1 cellular context compared by ENCODE assay signal in the genomic region with DNA sequence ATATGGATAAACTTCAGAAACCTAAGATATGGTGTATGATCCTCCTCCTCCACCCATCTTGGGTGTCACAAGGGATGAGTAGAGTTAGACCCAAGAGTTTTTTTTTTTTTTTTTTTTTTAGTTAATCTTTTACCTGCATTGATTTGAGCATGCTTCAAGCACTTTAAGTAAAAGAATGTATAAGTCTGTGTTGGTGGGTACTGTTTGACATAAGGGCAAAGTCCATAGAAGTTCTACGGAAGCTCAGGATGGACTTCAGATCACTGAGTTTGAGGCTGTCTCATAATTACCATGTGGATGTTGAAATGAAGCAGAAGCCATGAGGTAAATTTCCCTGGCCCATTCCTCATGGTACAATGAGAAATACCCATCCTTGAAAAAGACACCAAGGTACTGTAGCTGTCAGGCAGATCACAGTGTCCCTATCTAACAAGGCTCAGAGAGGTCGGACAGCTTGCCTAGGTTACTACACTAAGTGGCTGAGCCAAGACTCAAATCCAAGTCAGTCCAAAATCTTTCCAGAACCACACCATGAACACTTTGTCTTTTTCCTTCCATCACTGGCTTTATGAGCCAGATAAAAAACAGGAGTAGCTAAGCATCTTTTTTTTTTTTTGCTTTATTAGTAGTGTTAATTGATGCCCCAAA.
A peak's percentile ranks its signal among the peaks of the same experiment; 100 is the strongest.
TF ChIP-seq lines count a peak whose summit lies in the region.

No MANE protein-coding gene starts in this region.

TF ChIP-seq in HepG2, 621 proteins besides CTCF, POLR2A, EP300 and RAD21 (continued from another document and continues in another):
- TF ChIP-seq ZBTB21 (CRISPR knock-in tag; IDR thresholded peaks at IDR 0.05) (peak; percentile 26; the same call in 1 of the 2 replicates), ZMYM4 (CRISPR knock-in tag; IDR thresholded peaks at IDR 0.05) (peak; percentile 95), ZNF335 (CRISPR knock-in tag; IDR thresholded peaks at IDR 0.05) (no peak), RFXAP (CRISPR knock-in tag; IDR thresholded peaks at IDR 0.05; ENCODE audit: borderline replicate concordance) (no peak), PAWR (CRISPR knock-in tag; IDR thresholded peaks at IDR 0.05; ENCODE audit: borderline replicate concordance) (no peak), RFX5 (IDR thresholded peaks at IDR 0.05; ENCODE audit: low read depth, low read length) (no peak), ZNF720 (CRISPR knock-in tag; IDR thresholded peaks at IDR 0.05) (no peak), ZNF232 (CRISPR knock-in tag; IDR thresholded peaks at IDR 0.05; ENCODE audit: borderline replicate concordance) (no peak), RXRA (CRISPR knock-in tag; IDR thresholded peaks at IDR 0.05) (no peak), ZNF30 (CRISPR knock-in tag; IDR thresholded peaks at IDR 0.05) (no peak), ZNF138 (CRISPR knock-in tag; IDR thresholded peaks at IDR 0.05; ENCODE audit: low read depth) (no peak), ZNF570 (CRISPR knock-in tag; IDR thresholded peaks at IDR 0.05; ENCODE audit: borderline replicate concordance) (no peak), ARNTL (CRISPR knock-in tag; IDR thresholded peaks at IDR 0.05) (no peak), RFX1 (IDR thresholded peaks at IDR 0.05) (no peak), BHLHE40 (IDR thresholded peaks at IDR 0.05; ENCODE audit: low read length) (no peak), GABPA (IDR thresholded peaks at IDR 0.05; ENCODE audit: low read depth, low read length) (no peak), GABPA (CRISPR knock-in tag; IDR thresholded peaks at IDR 0.05; ENCODE audit: low read depth) (peak; percentile 51; the same call in 1 of the 2 replicates), ZFP36L2 (CRISPR knock-in tag; IDR thresholded peaks at IDR 0.05) (no peak), ZNF549 (CRISPR knock-in tag; IDR thresholded peaks at IDR 0.05) (no peak), FOXM1 (CRISPR knock-in tag; IDR thresholded peaks at IDR 0.05) (no peak), ZNF260 (CRISPR knock-in tag; IDR thresholded peaks at IDR 0.05; ENCODE audit: borderline replicate concordance, low read depth) (no peak), KDM6A (CRISPR knock-in tag; IDR thresholded peaks at IDR 0.05; ENCODE audit: low read depth) (peak; percentile 77), TCF7L2 (IDR thresholded peaks at IDR 0.05; ENCODE audit: low read depth, low read length) (no peak), IRX3 (CRISPR knock-in tag; IDR thresholded peaks at IDR 0.05; ENCODE audit: borderline replicate concordance, low read depth) (0 out of 2 replicates have a peak, but pooled peaks have one; percentile 34), CBX5 (CRISPR knock-in tag; IDR thresholded peaks at IDR 0.05; ENCODE audit: borderline replicate concordance) (no peak), TRIM24 (CRISPR knock-in tag; IDR thresholded peaks at IDR 0.05) (no peak), KLF11 (CRISPR knock-in tag; IDR thresholded peaks at IDR 0.05) (peak; percentile 72; the same call in 1 of the 2 replicates), ATF1 (CRISPR knock-in tag; IDR thresholded peaks at IDR 0.05) (no peak; the same call in 1 of the 2 replicates), GATA4 (IDR thresholded peaks at IDR 0.05; ENCODE audit: borderline replicate concordance, low read depth) (no peak), ZNF383 (CRISPR knock-in tag; IDR thresholded peaks at IDR 0.05; ENCODE audit: borderline replicate concordance) (no peak), ZNF607 (CRISPR knock-in tag; IDR thresholded peaks at IDR 0.05; ENCODE audit: borderline replicate concordance) (no peak), AGO2 (optimal IDR thresholded peaks at IDR 0.05; ENCODE audit: low read depth, low read length) (no peak), ATAD3A (CRISPR knock-in tag; IDR thresholded peaks at IDR 0.05) (no peak), ZNF782 (CRISPR knock-in tag; IDR thresholded peaks at IDR 0.05; ENCODE audit: borderline replicate concordance) (no peak), ZMYM3 (CRISPR knock-in tag; IDR thresholded peaks at IDR 0.05) (peak; percentile 70), ERF (CRISPR knock-in tag; IDR thresholded peaks at IDR 0.05) (peak; percentile 86), ZNF775 (CRISPR knock-in tag; IDR thresholded peaks at IDR 0.05; ENCODE audit: borderline replicate concordance) (no peak), ZNF329 (CRISPR knock-in tag; IDR thresholded peaks at IDR 0.05; ENCODE audit: low read depth) (no peak), ZNF33A (CRISPR knock-in tag; IDR thresholded peaks at IDR 0.05; ENCODE audit: borderline replicate concordance) (no peak), MBD4 (IDR thresholded peaks at IDR 0.05; ENCODE audit: borderline replicate concordance, low read length) (no peak), NPAS2 (CRISPR knock-in tag; IDR thresholded peaks at IDR 0.05; ENCODE audit: borderline replicate concordance) (no peak), SOX13 (IDR thresholded peaks at IDR 0.05) (0 out of 2 replicates have a peak, but pooled peaks have one; percentile 25), SOX13 (CRISPR knock-in tag; conservative IDR thresholded peaks at IDR 0.05 in 1 of 2, IDR thresholded peaks at IDR 0.05 in 1 of 2) (peak in 1 of 2 experiments; percentile 77; a peak in 2 of 4 replicates), NR2F1 (CRISPR knock-in tag; IDR thresholded peaks at IDR 0.05) (0 out of 4 replicates have a peak, but pooled peaks of 1 of the 2 experiments have one; percentile 5)
- TF ChIP-seq, protein P1, sequence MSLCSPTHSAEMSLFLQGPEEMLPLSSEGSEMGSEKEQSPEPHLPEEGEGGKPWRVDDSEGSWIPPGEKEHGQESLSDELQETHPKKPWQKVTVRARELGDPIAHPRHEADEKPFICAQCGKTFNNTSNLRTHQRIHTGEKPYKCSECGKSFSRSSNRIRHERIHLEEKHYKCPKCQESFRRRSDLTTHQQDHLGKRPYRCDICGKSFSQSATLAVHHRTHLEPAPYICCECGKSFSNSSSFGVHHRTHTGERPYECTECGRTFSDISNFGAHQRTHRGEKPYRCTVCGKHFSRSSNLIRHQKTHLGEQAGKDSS (CRISPR knock-in tag; IDR thresholded peaks at IDR 0.05; ENCODE audit: borderline replicate concordance, low read depth) = no peak
- TF ChIP-seq, protein P2, sequence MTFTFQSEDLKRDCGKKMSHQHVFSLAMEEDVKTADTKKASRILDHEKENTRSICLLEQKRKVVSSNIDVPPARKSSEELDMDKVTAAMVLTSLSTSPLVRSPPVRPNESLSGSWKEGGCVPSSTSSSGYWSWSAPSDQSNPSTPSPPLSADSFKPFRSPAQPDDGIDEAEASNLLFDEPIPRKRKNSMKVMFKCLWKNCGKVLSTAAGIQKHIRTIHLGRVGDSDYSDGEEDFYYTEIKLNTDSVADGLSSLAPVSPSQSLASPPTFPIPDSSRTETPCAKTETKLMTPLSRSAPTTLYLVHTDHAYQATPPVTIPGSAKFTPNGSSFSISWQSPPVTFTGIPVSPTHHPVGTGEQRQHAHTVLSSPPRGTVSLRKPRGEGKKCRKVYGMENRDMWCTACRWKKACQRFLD (CRISPR knock-in tag; IDR thresholded peaks at IDR 0.05; ENCODE audit: borderline replicate concordance) = no peak
- TF ChIP-seq, protein P3, sequence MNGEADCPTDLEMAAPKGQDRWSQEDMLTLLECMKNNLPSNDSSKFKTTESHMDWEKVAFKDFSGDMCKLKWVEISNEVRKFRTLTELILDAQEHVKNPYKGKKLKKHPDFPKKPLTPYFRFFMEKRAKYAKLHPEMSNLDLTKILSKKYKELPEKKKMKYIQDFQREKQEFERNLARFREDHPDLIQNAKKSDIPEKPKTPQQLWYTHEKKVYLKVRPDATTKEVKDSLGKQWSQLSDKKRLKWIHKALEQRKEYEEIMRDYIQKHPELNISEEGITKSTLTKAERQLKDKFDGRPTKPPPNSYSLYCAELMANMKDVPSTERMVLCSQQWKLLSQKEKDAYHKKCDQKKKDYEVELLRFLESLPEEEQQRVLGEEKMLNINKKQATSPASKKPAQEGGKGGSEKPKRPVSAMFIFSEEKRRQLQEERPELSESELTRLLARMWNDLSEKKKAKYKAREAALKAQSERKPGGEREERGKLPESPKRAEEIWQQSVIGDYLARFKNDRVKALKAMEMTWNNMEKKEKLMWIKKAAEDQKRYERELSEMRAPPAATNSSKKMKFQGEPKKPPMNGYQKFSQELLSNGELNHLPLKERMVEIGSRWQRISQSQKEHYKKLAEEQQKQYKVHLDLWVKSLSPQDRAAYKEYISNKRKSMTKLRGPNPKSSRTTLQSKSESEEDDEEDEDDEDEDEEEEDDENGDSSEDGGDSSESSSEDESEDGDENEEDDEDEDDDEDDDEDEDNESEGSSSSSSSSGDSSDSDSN (CRISPR knock-in tag; IDR thresholded peaks at IDR 0.05) = no peak
- TF ChIP-seq, protein P4, sequence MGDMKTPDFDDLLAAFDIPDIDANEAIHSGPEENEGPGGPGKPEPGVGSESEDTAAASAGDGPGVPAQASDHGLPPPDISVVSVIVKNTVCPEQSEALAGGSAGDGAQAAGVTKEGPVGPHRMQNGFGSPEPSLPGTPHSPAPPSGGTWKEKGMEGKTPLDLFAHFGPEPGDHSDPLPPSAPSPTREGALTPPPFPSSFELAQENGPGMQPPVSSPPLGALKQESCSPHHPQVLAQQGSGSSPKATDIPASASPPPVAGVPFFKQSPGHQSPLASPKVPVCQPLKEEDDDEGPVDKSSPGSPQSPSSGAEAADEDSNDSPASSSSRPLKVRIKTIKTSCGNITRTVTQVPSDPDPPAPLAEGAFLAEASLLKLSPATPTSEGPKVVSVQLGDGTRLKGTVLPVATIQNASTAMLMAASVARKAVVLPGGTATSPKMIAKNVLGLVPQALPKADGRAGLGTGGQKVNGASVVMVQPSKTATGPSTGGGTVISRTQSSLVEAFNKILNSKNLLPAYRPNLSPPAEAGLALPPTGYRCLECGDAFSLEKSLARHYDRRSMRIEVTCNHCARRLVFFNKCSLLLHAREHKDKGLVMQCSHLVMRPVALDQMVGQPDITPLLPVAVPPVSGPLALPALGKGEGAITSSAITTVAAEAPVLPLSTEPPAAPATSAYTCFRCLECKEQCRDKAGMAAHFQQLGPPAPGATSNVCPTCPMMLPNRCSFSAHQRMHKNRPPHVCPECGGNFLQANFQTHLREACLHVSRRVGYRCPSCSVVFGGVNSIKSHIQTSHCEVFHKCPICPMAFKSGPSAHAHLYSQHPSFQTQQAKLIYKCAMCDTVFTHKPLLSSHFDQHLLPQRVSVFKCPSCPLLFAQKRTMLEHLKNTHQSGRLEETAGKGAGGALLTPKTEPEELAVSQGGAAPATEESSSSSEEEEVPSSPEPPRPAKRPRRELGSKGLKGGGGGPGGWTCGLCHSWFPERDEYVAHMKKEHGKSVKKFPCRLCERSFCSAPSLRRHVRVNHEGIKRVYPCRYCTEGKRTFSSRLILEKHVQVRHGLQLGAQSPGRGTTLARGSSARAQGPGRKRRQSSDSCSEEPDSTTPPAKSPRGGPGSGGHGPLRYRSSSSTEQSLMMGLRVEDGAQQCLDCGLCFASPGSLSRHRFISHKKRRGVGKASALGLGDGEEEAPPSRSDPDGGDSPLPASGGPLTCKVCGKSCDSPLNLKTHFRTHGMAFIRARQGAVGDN (CRISPR knock-in tag; IDR thresholded peaks at IDR 0.05) = no peak
- TF ChIP-seq, protein P5, sequence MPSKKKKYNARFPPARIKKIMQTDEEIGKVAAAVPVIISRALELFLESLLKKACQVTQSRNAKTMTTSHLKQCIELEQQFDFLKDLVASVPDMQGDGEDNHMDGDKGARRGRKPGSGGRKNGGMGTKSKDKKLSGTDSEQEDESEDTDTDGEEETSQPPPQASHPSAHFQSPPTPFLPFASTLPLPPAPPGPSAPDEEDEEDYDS (CRISPR knock-in tag; IDR thresholded peaks at IDR 0.05) = peak; percentile 27; the same call in 1 of the 2 replicates
- TF ChIP-seq, protein P6, sequence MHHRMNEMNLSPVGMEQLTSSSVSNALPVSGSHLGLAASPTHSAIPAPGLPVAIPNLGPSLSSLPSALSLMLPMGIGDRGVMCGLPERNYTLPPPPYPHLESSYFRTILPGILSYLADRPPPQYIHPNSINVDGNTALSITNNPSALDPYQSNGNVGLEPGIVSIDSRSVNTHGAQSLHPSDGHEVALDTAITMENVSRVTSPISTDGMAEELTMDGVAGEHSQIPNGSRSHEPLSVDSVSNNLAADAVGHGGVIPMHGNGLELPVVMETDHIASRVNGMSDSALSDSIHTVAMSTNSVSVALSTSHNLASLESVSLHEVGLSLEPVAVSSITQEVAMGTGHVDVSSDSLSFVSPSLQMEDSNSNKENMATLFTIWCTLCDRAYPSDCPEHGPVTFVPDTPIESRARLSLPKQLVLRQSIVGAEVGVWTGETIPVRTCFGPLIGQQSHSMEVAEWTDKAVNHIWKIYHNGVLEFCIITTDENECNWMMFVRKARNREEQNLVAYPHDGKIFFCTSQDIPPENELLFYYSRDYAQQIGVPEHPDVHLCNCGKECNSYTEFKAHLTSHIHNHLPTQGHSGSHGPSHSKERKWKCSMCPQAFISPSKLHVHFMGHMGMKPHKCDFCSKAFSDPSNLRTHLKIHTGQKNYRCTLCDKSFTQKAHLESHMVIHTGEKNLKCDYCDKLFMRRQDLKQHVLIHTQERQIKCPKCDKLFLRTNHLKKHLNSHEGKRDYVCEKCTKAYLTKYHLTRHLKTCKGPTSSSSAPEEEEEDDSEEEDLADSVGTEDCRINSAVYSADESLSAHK (CRISPR knock-in tag; IDR thresholded peaks at IDR 0.05; ENCODE audit: borderline replicate concordance) = no peak
- TF ChIP-seq, protein P7, sequence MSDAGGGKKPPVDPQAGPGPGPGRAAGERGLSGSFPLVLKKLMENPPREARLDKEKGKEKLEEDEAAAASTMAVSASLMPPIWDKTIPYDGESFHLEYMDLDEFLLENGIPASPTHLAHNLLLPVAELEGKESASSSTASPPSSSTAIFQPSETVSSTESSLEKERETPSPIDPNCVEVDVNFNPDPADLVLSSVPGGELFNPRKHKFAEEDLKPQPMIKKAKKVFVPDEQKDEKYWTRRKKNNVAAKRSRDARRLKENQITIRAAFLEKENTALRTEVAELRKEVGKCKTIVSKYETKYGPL (CRISPR knock-in tag; IDR thresholded peaks at IDR 0.05) = no peak
- TF ChIP-seq, protein P8, sequence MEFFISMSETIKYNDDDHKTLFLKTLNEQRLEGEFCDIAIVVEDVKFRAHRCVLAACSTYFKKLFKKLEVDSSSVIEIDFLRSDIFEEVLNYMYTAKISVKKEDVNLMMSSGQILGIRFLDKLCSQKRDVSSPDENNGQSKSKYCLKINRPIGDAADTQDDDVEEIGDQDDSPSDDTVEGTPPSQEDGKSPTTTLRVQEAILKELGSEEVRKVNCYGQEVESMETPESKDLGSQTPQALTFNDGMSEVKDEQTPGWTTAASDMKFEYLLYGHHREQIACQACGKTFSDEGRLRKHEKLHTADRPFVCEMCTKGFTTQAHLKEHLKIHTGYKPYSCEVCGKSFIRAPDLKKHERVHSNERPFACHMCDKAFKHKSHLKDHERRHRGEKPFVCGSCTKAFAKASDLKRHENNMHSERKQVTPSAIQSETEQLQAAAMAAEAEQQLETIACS (CRISPR knock-in tag; IDR thresholded peaks at IDR 0.05) = no peak
- TF ChIP-seq, protein P9, sequence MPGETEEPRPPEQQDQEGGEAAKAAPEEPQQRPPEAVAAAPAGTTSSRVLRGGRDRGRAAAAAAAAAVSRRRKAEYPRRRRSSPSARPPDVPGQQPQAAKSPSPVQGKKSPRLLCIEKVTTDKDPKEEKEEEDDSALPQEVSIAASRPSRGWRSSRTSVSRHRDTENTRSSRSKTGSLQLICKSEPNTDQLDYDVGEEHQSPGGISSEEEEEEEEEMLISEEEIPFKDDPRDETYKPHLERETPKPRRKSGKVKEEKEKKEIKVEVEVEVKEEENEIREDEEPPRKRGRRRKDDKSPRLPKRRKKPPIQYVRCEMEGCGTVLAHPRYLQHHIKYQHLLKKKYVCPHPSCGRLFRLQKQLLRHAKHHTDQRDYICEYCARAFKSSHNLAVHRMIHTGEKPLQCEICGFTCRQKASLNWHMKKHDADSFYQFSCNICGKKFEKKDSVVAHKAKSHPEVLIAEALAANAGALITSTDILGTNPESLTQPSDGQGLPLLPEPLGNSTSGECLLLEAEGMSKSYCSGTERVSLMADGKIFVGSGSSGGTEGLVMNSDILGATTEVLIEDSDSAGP (CRISPR knock-in tag; IDR thresholded peaks at IDR 0.05; ENCODE audit: borderline replicate concordance) = no peak
